ENCODE assay signal across 19 cellular contexts in the genomic region with DNA sequence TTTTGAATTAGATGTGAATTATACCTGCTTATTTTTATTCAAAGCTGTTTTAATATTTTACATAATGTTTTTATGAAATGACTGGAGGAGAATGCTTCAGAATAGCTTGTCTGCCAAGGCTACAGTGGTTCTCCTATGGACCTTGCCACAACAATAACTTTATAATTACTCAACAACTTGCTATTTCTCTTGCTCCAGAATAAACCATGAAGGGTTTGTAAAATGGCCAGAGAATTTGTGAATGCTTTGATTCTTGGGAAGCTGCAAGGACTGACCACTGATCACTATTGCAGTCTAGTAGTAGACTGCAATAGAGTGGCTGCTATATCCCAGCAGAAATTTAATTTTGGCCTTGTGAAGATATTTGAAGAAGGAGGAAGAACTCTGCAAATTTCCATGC.
"Had no signal": no experiment of that assay in that cellular context is flagged by ENCODE, and none has a peak within 500 bp of the region (broad histone marks: within the 10 kb centered on the region; RNA-seq: fewer than 3 reads in every experiment).

No MANE protein-coding gene starts in this region.

- H3K27ac ChIP-seq: dorsolateral prefrontal cortex, left ventricle myocardium inferior, testis, upper lobe of left lung had no signal

- H3K27ac Mint-ChIP-seq: activated CD4-positive, alpha-beta T cell treated with anti-CD3 and anti-CD28 coated beads, Interleukin-2, amount 10 ng/mL, durations not matched to agents 7 days and 5 days; activated naive CD8-positive, alpha-beta T cell treated with anti-CD3 and anti-CD28 coated beads for 36 hours; endodermal cell; naive thymus-derived CD4-positive, alpha-beta T cell had no signal

- H3K9me3 Mint-ChIP-seq: activated CD4-positive, alpha-beta T cell treated with anti-CD3 and anti-CD28 coated beads, Interleukin-2, amount 10 ng/mL, durations not matched to agents 7 days and 5 days had no signal

- H3K4me2 ChIP-seq: smooth muscle cell had no signal

- H3K4me3 Mint-ChIP-seq: activated CD4-positive, alpha-beta T cell treated with anti-CD3 and anti-CD28 coated beads, Interleukin-2, amount 10 ng/mL, durations not matched to agents 7 days and 5 days; activated naive CD8-positive, alpha-beta T cell treated with anti-CD3 and anti-CD28 coated beads for 36 hours; endodermal cell; naive thymus-derived CD4-positive, alpha-beta T cell had no signal

- H3K27me3 ChIP-seq: testis, upper lobe of left lung had no signal

- H3K4me3 ChIP-seq: dorsolateral prefrontal cortex, left ventricle myocardium inferior, smooth muscle cell, testis, upper lobe of left lung had no signal

- H3K36me3 Mint-ChIP-seq: activated naive CD8-positive, alpha-beta T cell treated with anti-CD3 and anti-CD28 coated beads for 36 hours; naive thymus-derived CD4-positive, alpha-beta T cell had no signal

- DNase-seq: activated CD4-positive, alpha-beta T cell treated with anti-CD3 and anti-CD28 coated beads, Interleukin-2, amount 10 ng/mL, durations not matched to agents 7 days and 5 days; activated CD4-positive, CD25-positive, alpha-beta regulatory T cell; activated CD8-positive, alpha-beta memory T cell treated with anti-CD3 and anti-CD28 coated beads for 24 hours; activated gamma-delta T cell treated with Interleukin-2 at 50 U/mL for 16 hours; activated naive CD8-positive, alpha-beta T cell treated with anti-CD3 and anti-CD28 coated beads for 36 hours; amygdala; dorsolateral prefrontal cortex; endodermal cell; left ventricle myocardium inferior; naive thymus-derived CD4-positive, alpha-beta T cell; posterior cingulate gyrus; stimulated activated CD4-positive, alpha-beta T cell treated with anti-CD3 and anti-CD28 coated beads, Interleukin-4, amount 100 ng/mL, for 4 hours; stimulated activated CD8-positive, alpha-beta memory T cell treated with anti-CD3 and anti-CD28 coated beads, Interleukin-4, amount 100 ng/mL, for 48 hours; stimulated activated naive CD4-positive, alpha-beta T cell treated with Interleukin-2 at 50 U/mL for 16 hours; testis; upper lobe of left lung had no signal

- H3K4me1 ChIP-seq: left ventricle myocardium inferior, testis, upper lobe of left lung had no signal

- H3K36me3 ChIP-seq: left ventricle myocardium inferior, upper lobe of left lung had no signal

- FAIRE-seq: bronchial epithelial cell, islet of Langerhans had no signal

- H3K9me3 ChIP-seq: testis, upper lobe of left lung had no signal

- ATAC-seq: naive thymus-derived CD4-positive, alpha-beta T cell had no signal

- H3K4me1 Mint-ChIP-seq: activated CD4-positive, alpha-beta T cell treated with anti-CD3 and anti-CD28 coated beads, Interleukin-2, amount 10 ng/mL, durations not matched to agents 7 days and 5 days; activated naive CD8-positive, alpha-beta T cell treated with anti-CD3 and anti-CD28 coated beads for 36 hours; endodermal cell; naive thymus-derived CD4-positive, alpha-beta T cell had no signal

- H3K27me3 Mint-ChIP-seq: activated naive CD8-positive, alpha-beta T cell treated with anti-CD3 and anti-CD28 coated beads for 36 hours; naive thymus-derived CD4-positive, alpha-beta T cell had no signal
